ENCODE assay signal across 1 cellular context in the genomic region with DNA sequence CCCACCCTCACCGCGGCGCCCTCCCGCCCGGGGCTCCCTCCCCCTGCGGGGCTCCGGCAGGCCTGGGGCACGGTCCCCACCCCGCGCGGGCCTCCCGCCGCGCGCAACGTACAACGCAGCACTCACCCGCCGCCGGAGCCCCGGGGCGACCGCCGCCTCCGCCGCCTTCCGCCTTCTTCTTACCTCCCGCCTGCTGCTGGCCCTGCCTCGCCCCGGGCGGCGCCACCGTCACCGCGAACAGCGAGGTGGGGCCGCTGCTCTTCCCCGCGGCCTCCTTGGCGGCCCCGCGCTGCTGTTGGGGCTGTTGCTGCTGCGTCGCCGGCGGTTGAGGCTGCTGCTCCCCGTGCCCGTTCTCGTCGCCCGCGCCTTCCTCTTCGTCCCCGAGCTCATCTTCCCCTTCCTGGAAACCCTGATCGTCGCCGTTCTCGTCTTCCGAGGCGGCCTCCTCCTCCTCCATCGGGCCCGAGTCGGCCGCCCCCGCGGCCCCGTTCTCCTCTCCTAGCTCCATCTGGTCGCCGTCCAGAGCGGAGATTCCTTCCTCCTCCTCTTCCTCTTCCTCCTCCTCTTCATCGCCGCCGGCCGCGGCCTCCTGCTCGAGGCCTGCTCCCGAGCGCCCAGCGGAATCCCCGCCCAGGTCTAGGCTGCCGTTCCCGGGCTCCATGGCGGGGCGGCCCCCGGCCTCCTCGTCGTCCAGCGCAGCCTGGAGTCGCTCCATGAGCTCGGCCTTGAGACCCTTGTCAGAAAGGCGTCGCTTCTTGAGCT.
TF ChIP-seq lines count a peak whose summit lies in the region.

No MANE protein-coding gene starts in this region.

TF ChIP-seq in H1, 55 proteins besides CTCF, POLR2A, EP300 and RAD21:
- TF ChIP-seq POU5F1 (IDR thresholded peaks at IDR 0.05; ENCODE audit: low read depth, low read length), result no peak
- TF ChIP-seq PHF8 (conservative IDR thresholded peaks at IDR 0.05; ENCODE audit: low read depth, low read length), result peak; percentile 62; the same call in 1 of the 2 replicates
- TF ChIP-seq SIN3A (conservative IDR thresholded peaks at IDR 0.05 in 1 of 2, IDR thresholded peaks at IDR 0.05 in 1 of 2; ENCODE audit: low read depth in 1 of 2, low read length in 2 of 2), result peak in 1 of 2 experiments; percentile 49; a peak in 2 of 4 replicates
- TF ChIP-seq RBBP5 (IDR thresholded peaks at IDR 0.05; ENCODE audit: borderline replicate concordance, low read depth, low read length), result 0 out of 2 replicates have a peak, but pooled peaks have one; percentile 15
- TF ChIP-seq POLR2AphosphoS5 (IDR thresholded peaks at IDR 0.05; ENCODE audit: low read depth, low read length), result peak; percentile 93
- TF ChIP-seq, protein P1, sequence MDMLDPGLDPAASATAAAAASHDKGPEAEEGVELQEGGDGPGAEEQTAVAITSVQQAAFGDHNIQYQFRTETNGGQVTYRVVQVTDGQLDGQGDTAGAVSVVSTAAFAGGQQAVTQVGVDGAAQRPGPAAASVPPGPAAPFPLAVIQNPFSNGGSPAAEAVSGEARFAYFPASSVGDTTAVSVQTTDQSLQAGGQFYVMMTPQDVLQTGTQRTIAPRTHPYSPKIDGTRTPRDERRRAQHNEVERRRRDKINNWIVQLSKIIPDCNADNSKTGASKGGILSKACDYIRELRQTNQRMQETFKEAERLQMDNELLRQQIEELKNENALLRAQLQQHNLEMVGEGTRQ (IDR thresholded peaks at IDR 0.05; ENCODE audit: low read length), result 0 out of 2 replicates have a peak, but pooled peaks have one; percentile 12
- TF ChIP-seq CREB1 (IDR thresholded peaks at IDR 0.05), result no peak
